Comparison of ENCODE assay signal across 15 cellular contexts in genomic region chr6:166418691-166419143, GRCh38. TPM values are rescaled to one million over a fixed set of nuclear protein-coding genes. Genes with fewer than 3 reads are reported as not detected.
DNase-seq lines count a peak whose midpoint lies in the region; ATAC-seq and TF ChIP-seq lines count a peak whose summit lies in the region.
"Had no signal": no experiment of that assay in that cellular context is flagged by ENCODE, and none has a peak within 500 bp of the region (broad histone marks: within the 10 kb centered on the region; RNA-seq: fewer than 3 reads in every experiment).

No MANE protein-coding gene starts in this region.

- H3K27ac Mint-ChIP-seq in T-helper 1 cell treated with Interleukin-12 subunit alpha and Interleukin-12 subunit beta and Interleukin-4 antibody, amounts not matched to agents 30 μg/mL and 1 μg/mL, for 36 hours, result peak overlapping the region; percentile 82
- H3K27ac Mint-ChIP-seq in activated naive CD8-positive, alpha-beta T cell, result peak overlapping the region; percentile 87
- peak overlapping the region; percentile 71 to 79 for H3K27ac Mint-ChIP-seq in natural killer cell
- H3K27ac Mint-ChIP-seq: nephron had no signal

- intact Hi-C loops in natural killer cell (cut with micrococcal nuclease), result no loop called here
- intact Hi-C loops in left ventricle myocardium superior (cut with micrococcal nuclease), result no loop called here

- DNase-seq in T-helper 1 cell, result no peak
- no peak for DNase-seq in natural killer cell
- no peak for DNase-seq in left ventricle myocardium superior
- DNase-seq in GM19240 (ENCODE audit: insufficient read length, low spot score), result no peak
- no peak for DNase-seq in COR-L47 (lab: John Stamatoyannopoulos, UW)
- DNase-seq: GM23248, NCI-H446 had no signal

- TF ChIP-seq CTCF in natural killer cell (IDR thresholded peaks at IDR 0.05), result no peak

- peaks cover 10% of the 10 kb centered on the region for H3K27me3 Mint-ChIP-seq in T-helper 1 cell treated with Interleukin-12 subunit alpha and Interleukin-12 subunit beta and Interleukin-4 antibody, amounts not matched to agents 30 μg/mL and 1 μg/mL, for 36 hours (ENCODE audit: low read depth)
- no peaks in the 10 kb centered on the region for H3K27me3 Mint-ChIP-seq in activated naive CD8-positive, alpha-beta T cell
- H3K27me3 Mint-ChIP-seq in natural killer cell (ENCODE audit: low read depth in 2 of 2), result peaks cover 0 to 13% of the 10 kb centered on the region in 2 donors

- no peaks in the 10 kb centered on the region for H3K36me3 ChIP-seq in KOPT-K1 (ENCODE audit: insufficient read depth, low read length)

- H3K9me3 ChIP-seq in KOPT-K1 (ENCODE audit: insufficient read depth, low read length, poor library complexity, severe bottlenecking), result no peaks in the 10 kb centered on the region
- H3K9me3 ChIP-seq: ascending aorta, tibial artery had no signal

- H3K27ac ChIP-seq in KOPT-K1 (ENCODE audit: low read depth, low read length, poor library complexity, severe bottlenecking), result peak overlapping the region; percentile 66
- H3K27ac ChIP-seq: 22Rv1, ascending aorta, coronary artery, GM23248, tibial artery had no signal

- H3K36me3 Mint-ChIP-seq in T-helper 1 cell treated with Interleukin-12 subunit alpha and Interleukin-12 subunit beta and Interleukin-4 antibody, amounts not matched to agents 30 μg/mL and 1 μg/mL, for 36 hours (ENCODE audit: low read depth), result peaks cover 35% of the 10 kb centered on the region
- H3K36me3 Mint-ChIP-seq in activated naive CD8-positive, alpha-beta T cell, result peaks cover 18% of the 10 kb centered on the region
- no peaks in the 10 kb centered on the region for H3K36me3 Mint-ChIP-seq in natural killer cell

- H3K4me1 Mint-ChIP-seq in T-helper 1 cell treated with Interleukin-12 subunit alpha and Interleukin-12 subunit beta and Interleukin-4 antibody, amounts not matched to agents 30 μg/mL and 1 μg/mL, for 36 hours (ENCODE audit: low read depth), result peaks cover 66% of the 10 kb centered on the region
- peaks cover 74% of the 10 kb centered on the region for H3K4me1 Mint-ChIP-seq in activated naive CD8-positive, alpha-beta T cell (ENCODE audit: low read depth)
- peaks cover 56 to 59% of the 10 kb centered on the region in 2 donors for H3K4me1 Mint-ChIP-seq in natural killer cell
- H3K4me1 Mint-ChIP-seq: nephron had no signal

- peak overlapping the region; percentile 14 for H3K4me3 Mint-ChIP-seq in T-helper 1 cell treated with Interleukin-12 subunit alpha and Interleukin-12 subunit beta and Interleukin-4 antibody, amounts not matched to agents 30 μg/mL and 1 μg/mL, for 36 hours
- H3K4me3 Mint-ChIP-seq in activated naive CD8-positive, alpha-beta T cell, result peak overlapping the region; percentile 52
- H3K4me3 Mint-ChIP-seq in natural killer cell, result peak overlapping the region; percentile 64
- H3K4me3 Mint-ChIP-seq: nephron had no signal

- no peak for ATAC-seq in natural killer cell
- ATAC-seq in left ventricle myocardium superior, result no peak

- H3K9me3 Mint-ChIP-seq in T-helper 1 cell treated with Interleukin-12 subunit alpha and Interleukin-12 subunit beta and Interleukin-4 antibody, amounts not matched to agents 30 μg/mL and 1 μg/mL, for 36 hours, result peaks cover 21% of the 10 kb centered on the region
- no peaks in the 10 kb centered on the region for H3K9me3 Mint-ChIP-seq in activated naive CD8-positive, alpha-beta T cell (ENCODE audit: low read depth)
- peaks cover 3 to 12% of the 10 kb centered on the region in 2 donors for H3K9me3 Mint-ChIP-seq in natural killer cell
- H3K9me3 Mint-ChIP-seq: nephron had no signal

RNA-seq across cellular contexts. Expression of gene MPC1, which starts 36.0 kb away (rescaled TPM):
- total RNA-seq in natural killer cell (10 to 100 TPM; 26.3 to 31.1 (median 30.4) TPM), left ventricle myocardium superior (411 TPM)

Comparison
In these comparisons a context has a peak if more than half of its experiments do, and no peak if none do; other contexts are left out.
1. H3K4me3 Mint-ChIP-seq: peak in every context shown above with its lines; median percentile 64 in natural killer cell; 52 in activated naive CD8-positive, alpha-beta T cell; 14 in T-helper 1 cell treated with Interleukin-12 subunit alpha and Interleukin-12 subunit beta and Interleukin-4 antibody, amounts not matched to agents 30 μg/mL and 1 μg/mL, for 36 hours.
2. RNA of gene MPC1, which starts 36.0 kb away (total RNA-seq): 411 TPM in left ventricle myocardium superior (single experiment); 26.3 to 31.1 TPM in natural killer cell; every median in the first group is over 10 times any median in the second.
3. Peak in every context shown above with its lines, with median percentiles within 50 percentile points of each other: H3K27ac Mint-ChIP-seq.